In the genomic region with DNA sequence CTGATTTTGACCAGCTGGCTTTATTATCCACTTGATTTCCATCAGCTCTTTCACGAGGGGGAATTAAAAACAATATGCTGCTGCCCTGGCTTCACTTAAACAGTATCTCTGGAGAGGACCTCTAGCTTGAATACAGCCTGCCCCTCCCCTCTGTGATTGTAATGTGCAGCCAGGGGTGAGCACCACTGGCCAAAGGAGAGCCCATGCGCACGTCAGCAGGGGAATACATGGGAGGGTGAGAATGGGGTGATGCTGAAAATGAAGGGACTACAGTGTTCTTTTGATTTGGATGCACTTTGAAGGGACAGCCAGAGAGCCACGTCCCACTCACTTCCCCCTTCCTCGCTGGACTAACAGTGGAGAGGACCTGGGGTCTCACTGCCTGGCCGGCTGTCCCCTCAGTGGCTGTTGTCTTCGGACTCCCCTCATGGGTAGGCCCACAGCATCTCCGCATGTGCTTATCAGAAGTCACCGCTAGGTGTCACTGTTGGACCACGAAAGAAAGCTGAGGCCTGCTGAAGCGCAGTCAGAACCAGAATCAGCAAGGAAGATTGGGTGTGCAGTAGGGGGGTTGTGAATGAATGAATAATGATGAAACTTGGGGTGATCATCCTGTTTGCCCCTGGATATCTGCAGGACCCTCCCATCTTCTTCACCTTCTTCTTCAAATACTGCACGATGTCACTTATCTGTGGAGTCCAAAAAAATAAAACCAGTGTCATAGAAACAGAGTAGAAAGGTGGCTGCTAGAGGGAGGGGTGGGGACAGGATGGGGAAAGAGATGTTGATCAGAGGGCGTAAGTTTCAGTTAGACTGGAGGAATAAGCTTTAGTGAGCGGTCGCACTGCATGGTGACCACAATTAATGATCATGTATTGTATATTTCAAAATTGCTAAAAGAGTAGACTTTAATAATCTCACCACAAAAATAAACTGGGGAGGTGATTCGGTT, we compare ENCODE assay signal across 8 cellular contexts. TPM values are rescaled to one million over a fixed set of nuclear protein-coding genes. Genes with fewer than 3 reads are reported as not detected.
DNase-seq lines count a peak whose midpoint lies in the region; ATAC-seq and TF ChIP-seq lines count a peak whose summit lies in the region.

No MANE protein-coding gene starts in this region.

- ATAC-seq in right cardiac atrium (peak; percentile 88 to 93), GM21528 (IDR thresholded peaks at IDR 0.05; ENCODE audit: low FRiP score, unreplicated experiment) (no peak)

- no peaks in the 10 kb centered on the region for H3K36me3 ChIP-seq in sigmoid colon

- TF ChIP-seq POLR2A in sigmoid colon (IDR thresholded peaks at IDR 0.05), result no peak

- H3K27ac ChIP-seq in angular gyrus (ENCODE audit: low read depth, low read length) (peak overlapping the region; percentile 48), right cardiac atrium (ENCODE audit: low read length) (no peak overlapping the region), sigmoid colon (peak overlapping the region in 2 of 4 donors; percentile 13 to 23)

- H3K4me3 ChIP-seq in right cardiac atrium (ENCODE audit: low read length) (no peak overlapping the region), sigmoid colon (no peak overlapping the region)

- TF ChIP-seq EP300 in sigmoid colon (IDR thresholded peaks at IDR 0.05), result no peak

- TF ChIP-seq CTCF in sigmoid colon (IDR thresholded peaks at IDR 0.05), result peak; percentile 55 to 88 (median 68)

- 30% methylated on average over 16 of the region's 16 CpGs for WGBS in right cardiac atrium
- 35 to 41% methylated on average over 16 of the region's 16 CpGs for WGBS in sigmoid colon, 2 donors

- peaks cover 2% of the 10 kb centered on the region for H3K4me1 ChIP-seq in right cardiac atrium (ENCODE audit: control insufficient read depth, insufficient read depth, low read length)
- peaks cover 0 to 14% (median 6%) of the 10 kb centered on the region in 4 donors for H3K4me1 ChIP-seq in sigmoid colon

- DNase-seq in GDM1 (lab: John Stamatoyannopoulos, UW) (peak; percentile 36), H4 (ENCODE audit: low spot score) (peak; percentile 58), NAMALWA (ENCODE audit: low spot score) (peak; percentile 74), T-helper 1 cell (peak; percentile 9 to 64 (median 46)), right cardiac atrium (peak; percentile 70 to 83 (median 77)), sigmoid colon (peak; percentile 89)

- intact Hi-C loops in right cardiac atrium (cut with DNase I), result loop anchor here (5.0 to 10.0 kb wide), 8 partner anchors 138 to 948 kb away; no protein-coding TSS in a partner anchor
- intact Hi-C loops in sigmoid colon (cut with DNase I), result loop anchor here (1.0 to 10.0 kb wide), 6 partner anchors 135 to 949 kb away; no protein-coding TSS in a partner anchor

- H3K27me3 ChIP-seq in right cardiac atrium (ENCODE audit: control insufficient read depth, insufficient read depth), result no peaks in the 10 kb centered on the region
- no peaks in the 10 kb centered on the region for H3K27me3 ChIP-seq in sigmoid colon

- H3K9me3 ChIP-seq in right cardiac atrium (ENCODE audit: control insufficient read depth, low read length) (no peaks in the 10 kb centered on the region), sigmoid colon (no peaks in the 10 kb centered on the region)

RNA-seq across cellular contexts. Expression of a gene that starts 32.8 kb away (rescaled TPM):
- total RNA-seq in H4 (2014; rRNA removed; shearing (Covaris generic)), result 6.9 TPM in 2 replicates
- total RNA-seq in right cardiac atrium (10 to 100 TPM; 27.0 to 34.9 (median 30.7) TPM), sigmoid colon (1 to 10 TPM in 1 of 4 donors, under 1 TPM in 3; 0.66 to 1.1 (median 0.83) TPM)
- polyA plus RNA-seq in right cardiac atrium (11.0 TPM), sigmoid colon (under 1 TPM; under 0.01 to 0.96 (median 0.69) TPM)

Comparison
In these comparisons a context has a peak if more than half of its experiments do, and no peak if none do; other contexts are left out.
1. DNase-seq: peak in every context shown above with its lines; median percentile 89 in sigmoid colon; 77 in right cardiac atrium; 74 in NAMALWA; 58 in H4; 46 in T-helper 1 cell; 36 in GDM1.